In the genomic region with DNA sequence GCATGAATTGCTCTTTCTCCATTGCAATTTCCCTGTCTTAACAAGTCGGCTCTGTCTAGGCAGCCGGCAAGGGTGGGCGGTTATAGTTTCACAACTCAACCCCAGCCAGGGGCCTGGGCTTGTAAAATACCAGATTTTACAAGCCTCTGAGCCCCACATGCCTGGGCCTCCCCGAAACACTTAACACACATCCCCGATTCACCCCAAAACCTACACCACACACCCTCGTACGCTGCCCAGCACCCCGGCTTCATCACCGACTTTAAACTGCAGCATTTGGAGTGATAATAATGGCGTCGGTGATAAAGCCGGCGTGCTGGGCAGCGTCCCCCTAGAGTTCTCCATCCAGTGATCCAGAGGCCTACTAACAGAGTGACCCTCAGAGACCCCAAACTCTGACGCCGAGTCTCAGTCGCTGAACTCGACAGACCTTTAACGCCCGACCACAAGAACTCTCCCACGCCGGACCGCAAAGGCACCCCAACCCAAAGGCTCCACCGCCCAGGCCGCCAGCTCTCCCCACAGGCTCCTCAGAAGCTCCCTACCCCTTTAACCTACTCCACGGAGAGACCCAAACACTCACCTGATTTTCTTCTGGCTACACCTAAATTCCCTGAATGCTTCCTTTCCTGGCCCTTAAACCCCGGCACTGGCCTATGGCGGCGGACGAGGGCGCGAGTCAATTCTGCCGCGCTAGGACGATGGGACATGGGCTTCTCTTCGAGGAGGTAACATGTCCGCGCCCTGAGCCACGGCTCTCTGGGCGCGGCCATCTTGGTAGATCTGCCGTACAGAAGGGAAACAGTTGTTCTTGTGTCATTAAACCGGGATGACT, we compare ENCODE assay signal across 8 cellular contexts. TPM values are rescaled to one million over a fixed set of nuclear protein-coding genes. Genes with fewer than 3 reads are reported as not detected.
DNase-seq lines count a peak whose midpoint lies in the region; ATAC-seq, FAIRE-seq and TF ChIP-seq lines count a peak whose summit lies in the region.

A gene (minus strand): TSS at position 687 of the 835 bp plus-strand sequence. CDS start 4,910 bp downstream, outside the sequence.

- peak; percentile 69 to 83 (median 74) for DNase-seq in CD4-positive, alpha-beta T cell
- DNase-seq in SK-MEL-5 (ENCODE audit: low read depth, low spot score) = peak; percentile 82
- peak; percentile 81 for DNase-seq in activated naive CD4-positive, alpha-beta T cell treated with Interleukin-2 at 50 U/mL for 16 hours
- peak; percentile 44 to 73 for DNase-seq in frontal cortex (ENCODE audit: low spot score in 2 of 2)
- peak; percentile 78 for DNase-seq in neural crest cell (ENCODE audit: low read depth, low spot score)

- peak within 1 kb of the TSS; percentile 100 for H3K4me3 Mint-ChIP-seq in CD4-positive, alpha-beta T cell
- H3K4me3 Mint-ChIP-seq in neural crest cell = peak within 1 kb of the TSS; percentile 98
- H3K4me3 Mint-ChIP-seq in stimulated activated naive CD8-positive, alpha-beta T cell treated with anti-CD3 and anti-CD28 coated beads, Interleukin-15, Interleukin-2, amounts not matched to agents 100 ng/mL and 50 ng/mL, for 24 hours = peak within 1 kb of the TSS; percentile 96

- peaks cover 6% of the 10 kb centered on the region for H3K27me3 ChIP-seq in CD4-positive, alpha-beta T cell (ENCODE audit: control insufficient read depth, insufficient read depth, low read length)

- H3K9me3 Mint-ChIP-seq in CD4-positive, alpha-beta T cell = peaks cover 24% of the 10 kb centered on the region
- peaks cover 26% of the 10 kb centered on the region for H3K9me3 Mint-ChIP-seq in neural crest cell
- peaks cover 71% of the 10 kb centered on the region for H3K9me3 Mint-ChIP-seq in stimulated activated naive CD8-positive, alpha-beta T cell treated with anti-CD3 and anti-CD28 coated beads, Interleukin-15, Interleukin-2, amounts not matched to agents 100 ng/mL and 50 ng/mL, for 24 hours

- intact Hi-C loops in CD4-positive, alpha-beta T cell (cut with DNase I, micrococcal nuclease) = loop anchor here (1.0 to 10.0 kb wide), 6 partner anchors 22 to 993 kb away; a partner anchor contains a TSS

- TF ChIP-seq EP300 in Ishikawa (IDR thresholded peaks at IDR 0.05; ENCODE audit: borderline replicate concordance) = no peak

- peaks cover 36% of the 10 kb centered on the region for H3K27me3 Mint-ChIP-seq in CD4-positive, alpha-beta T cell
- H3K27me3 Mint-ChIP-seq in neural crest cell (ENCODE audit: low read depth) = peaks cover 22% of the 10 kb centered on the region
- H3K27me3 Mint-ChIP-seq in stimulated activated naive CD8-positive, alpha-beta T cell treated with anti-CD3 and anti-CD28 coated beads, Interleukin-15, Interleukin-2, amounts not matched to agents 100 ng/mL and 50 ng/mL, for 24 hours = peaks cover 26% of the 10 kb centered on the region

- peaks cover 29% of the 10 kb centered on the region for H3K4me1 Mint-ChIP-seq in CD4-positive, alpha-beta T cell (ENCODE audit: low read depth)
- peaks cover 22% of the 10 kb centered on the region for H3K4me1 Mint-ChIP-seq in neural crest cell
- peaks cover 25% of the 10 kb centered on the region for H3K4me1 Mint-ChIP-seq in stimulated activated naive CD8-positive, alpha-beta T cell treated with anti-CD3 and anti-CD28 coated beads, Interleukin-15, Interleukin-2, amounts not matched to agents 100 ng/mL and 50 ng/mL, for 24 hours (ENCODE audit: low read depth)

- peaks cover 80% of the 10 kb centered on the region for H3K36me3 Mint-ChIP-seq in CD4-positive, alpha-beta T cell (ENCODE audit: low read depth)
- peaks cover 48% of the 10 kb centered on the region for H3K36me3 Mint-ChIP-seq in neural crest cell (ENCODE audit: low read depth)
- peaks cover 81% of the 10 kb centered on the region for H3K36me3 Mint-ChIP-seq in stimulated activated naive CD8-positive, alpha-beta T cell treated with anti-CD3 and anti-CD28 coated beads, Interleukin-15, Interleukin-2, amounts not matched to agents 100 ng/mL and 50 ng/mL, for 24 hours (ENCODE audit: low read depth)

- FAIRE-seq in frontal cortex (lab: Jason Lieb, UNC) = no peak

- H3K27ac ChIP-seq in CD4-positive, alpha-beta T cell (ENCODE audit: low read depth, low read length) = peak within 1 kb of the TSS; percentile 58

- H3K9me3 ChIP-seq in CD4-positive, alpha-beta T cell (ENCODE audit: control insufficient read depth, low read length) = peaks cover 54% of the 10 kb centered on the region

- H3K27ac Mint-ChIP-seq in CD4-positive, alpha-beta T cell = peak within 1 kb of the TSS; percentile 89
- peak within 1 kb of the TSS; percentile 96 for H3K27ac Mint-ChIP-seq in neural crest cell (ENCODE audit: unreplicated experiment)
- peak within 1 kb of the TSS; percentile 98 for H3K27ac Mint-ChIP-seq in stimulated activated naive CD8-positive, alpha-beta T cell treated with anti-CD3 and anti-CD28 coated beads, Interleukin-15, Interleukin-2, amounts not matched to agents 100 ng/mL and 50 ng/mL, for 24 hours

- TF ChIP-seq CTCF in CD4-positive, alpha-beta T cell (IDR thresholded peaks at IDR 0.05) = no peak
- peak; percentile 11 for TF ChIP-seq CTCF in neural crest cell (conservative IDR thresholded peaks at IDR 0.05)

- peak; percentile 16; the same call in 1 of the 2 replicates for TF ChIP-seq RAD21 in Ishikawa (IDR thresholded peaks at IDR 0.05; ENCODE audit: low read depth)

- CTCF ChIA-PET in CD4-positive, alpha-beta T cell (lab: Charles Lee) = no interaction called here

- POLR2A ChIA-PET in CD4-positive, alpha-beta T cell (lab: Charles Lee) = interaction anchor here (0.5 to 2.0 kb wide), 3 partner anchors 22 to 144 kb away, joined by 3 to 7 read pairs (median 3); a partner anchor contains a TSS

- in situ Hi-C loops in SK-MEL-5 (cut with HindIII; ENCODE audit: low pct_unique_long_range_greater_than_20kb, low sequenced_read_pairs) = no loop called here

- peak; percentile 91 for ATAC-seq in CD4-positive, alpha-beta T cell (ENCODE audit: poor library complexity)
- peak; percentile 52 for ATAC-seq in GM19468 (IDR thresholded peaks at IDR 0.05; ENCODE audit: extremely low read depth, unreplicated experiment)

TF ChIP-seq in Ishikawa, 13 proteins besides CTCF, POLR2A, EP300 and RAD21:
- TF ChIP-seq CREB1 (IDR thresholded peaks at IDR 0.05; ENCODE audit: low read depth) = no peak
- no peak for TF ChIP-seq ZBTB7A (IDR thresholded peaks at IDR 0.05; ENCODE audit: low read depth)
- no peak for TF ChIP-seq TCF12 (IDR thresholded peaks at IDR 0.05; ENCODE audit: low read depth)
- peak; percentile 61 for TF ChIP-seq TAF1 (IDR thresholded peaks at IDR 0.05; ENCODE audit: low read depth)
- TF ChIP-seq, protein P1, sequence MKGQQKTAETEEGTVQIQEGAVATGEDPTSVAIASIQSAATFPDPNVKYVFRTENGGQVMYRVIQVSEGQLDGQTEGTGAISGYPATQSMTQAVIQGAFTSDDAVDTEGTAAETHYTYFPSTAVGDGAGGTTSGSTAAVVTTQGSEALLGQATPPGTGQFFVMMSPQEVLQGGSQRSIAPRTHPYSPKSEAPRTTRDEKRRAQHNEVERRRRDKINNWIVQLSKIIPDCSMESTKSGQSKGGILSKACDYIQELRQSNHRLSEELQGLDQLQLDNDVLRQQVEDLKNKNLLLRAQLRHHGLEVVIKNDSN (IDR thresholded peaks at IDR 0.05) = no peak
- no peak for TF ChIP-seq TEAD4 (IDR thresholded peaks at IDR 0.05)
- TF ChIP-seq, protein P2, sequence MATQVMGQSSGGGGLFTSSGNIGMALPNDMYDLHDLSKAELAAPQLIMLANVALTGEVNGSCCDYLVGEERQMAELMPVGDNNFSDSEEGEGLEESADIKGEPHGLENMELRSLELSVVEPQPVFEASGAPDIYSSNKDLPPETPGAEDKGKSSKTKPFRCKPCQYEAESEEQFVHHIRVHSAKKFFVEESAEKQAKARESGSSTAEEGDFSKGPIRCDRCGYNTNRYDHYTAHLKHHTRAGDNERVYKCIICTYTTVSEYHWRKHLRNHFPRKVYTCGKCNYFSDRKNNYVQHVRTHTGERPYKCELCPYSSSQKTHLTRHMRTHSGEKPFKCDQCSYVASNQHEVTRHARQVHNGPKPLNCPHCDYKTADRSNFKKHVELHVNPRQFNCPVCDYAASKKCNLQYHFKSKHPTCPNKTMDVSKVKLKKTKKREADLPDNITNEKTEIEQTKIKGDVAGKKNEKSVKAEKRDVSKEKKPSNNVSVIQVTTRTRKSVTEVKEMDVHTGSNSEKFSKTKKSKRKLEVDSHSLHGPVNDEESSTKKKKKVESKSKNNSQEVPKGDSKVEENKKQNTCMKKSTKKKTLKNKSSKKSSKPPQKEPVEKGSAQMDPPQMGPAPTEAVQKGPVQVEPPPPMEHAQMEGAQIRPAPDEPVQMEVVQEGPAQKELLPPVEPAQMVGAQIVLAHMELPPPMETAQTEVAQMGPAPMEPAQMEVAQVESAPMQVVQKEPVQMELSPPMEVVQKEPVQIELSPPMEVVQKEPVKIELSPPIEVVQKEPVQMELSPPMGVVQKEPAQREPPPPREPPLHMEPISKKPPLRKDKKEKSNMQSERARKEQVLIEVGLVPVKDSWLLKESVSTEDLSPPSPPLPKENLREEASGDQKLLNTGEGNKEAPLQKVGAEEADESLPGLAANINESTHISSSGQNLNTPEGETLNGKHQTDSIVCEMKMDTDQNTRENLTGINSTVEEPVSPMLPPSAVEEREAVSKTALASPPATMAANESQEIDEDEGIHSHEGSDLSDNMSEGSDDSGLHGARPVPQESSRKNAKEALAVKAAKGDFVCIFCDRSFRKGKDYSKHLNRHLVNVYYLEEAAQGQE (IDR thresholded peaks at IDR 0.05; ENCODE audit: low read depth) = no peak
- no peak for TF ChIP-seq FOXM1 (IDR thresholded peaks at IDR 0.05; ENCODE audit: borderline replicate concordance, low read depth)
- peak; percentile 97 for TF ChIP-seq EGR1 (IDR thresholded peaks at IDR 0.05)
- peak; percentile 100 for TF ChIP-seq YY1 (IDR thresholded peaks at IDR 0.05; ENCODE audit: low read depth)
- TF ChIP-seq, protein P3, sequence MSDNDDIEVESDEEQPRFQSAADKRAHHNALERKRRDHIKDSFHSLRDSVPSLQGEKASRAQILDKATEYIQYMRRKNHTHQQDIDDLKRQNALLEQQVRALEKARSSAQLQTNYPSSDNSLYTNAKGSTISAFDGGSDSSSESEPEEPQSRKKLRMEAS (IDR thresholded peaks at IDR 0.05) = peak; percentile 80
- TF ChIP-seq CEBPB (IDR thresholded peaks at IDR 0.05) = no peak
- TF ChIP-seq NFIC (IDR thresholded peaks at IDR 0.05) = no peak
TF ChIP-seq in Ishikawa: peak in this region for 4.

RNA-seq across cellular contexts. Expression of the gene that starts here (rescaled TPM):
- total RNA-seq in CD4-positive, alpha-beta T cell = 10 to 100 TPM; 13.0 to 13.2 TPM
- 7.9 and 8.0 TPM in 2 replicates for total RNA-seq in SK-MEL-5 (2014; rRNA removed; shearing (Covaris generic))
- polyA plus RNA-seq in SK-MEL-5 (2015; cell fraction: cytosol; rRNA removed) = 2.4 and 3.0 TPM in 2 replicates
- 3.1 and 6.4 TPM in 2 replicates for polyA plus RNA-seq in SK-MEL-5 (2015; cell fraction: nucleus; rRNA removed)
- total RNA-seq in frontal cortex (41.2 TPM), neural crest cell (33.7 TPM in 2 replicates)

Comparison
In these comparisons a context has a peak if more than half of its experiments do, and no peak if none do; other contexts are left out.
1. Peak in every context shown above with its lines: DNase-seq, ATAC-seq and H3K27ac ChIP-seq.